In genomic region chr17:28745777-28746473, GRCh38 we compare ENCODE assay signal across 8 cellular contexts. TPM values are rescaled to one million over a fixed set of nuclear protein-coding genes. Genes with fewer than 3 reads are reported as not detected.
A peak's percentile ranks its signal among the peaks of the same experiment; 100 is the strongest.
DNase-seq lines count a peak whose midpoint lies in the region; TF ChIP-seq lines count a peak whose summit lies in the region.

No MANE protein-coding gene starts in this region.

- H3K4me3 Mint-ChIP-seq in activated CD4-positive, alpha-beta T cell treated with anti-CD3 and anti-CD28 coated beads, Interleukin-2, amount 10 ng/mL, durations not matched to agents 24 days and 14 days: peak overlapping the region; percentile 94
- H3K4me3 Mint-ChIP-seq in activated naive CD8-positive, alpha-beta T cell: peak overlapping the region; percentile 94

- WGBS in suprapubic skin: 37% methylated on average over 3 of the region's 5 CpGs

- H3K4me3 ChIP-seq in suprapubic skin: peak overlapping the region; percentile 68

- no peaks in the 10 kb centered on the region for H3K9me3 Mint-ChIP-seq in activated CD4-positive, alpha-beta T cell treated with anti-CD3 and anti-CD28 coated beads, Interleukin-2, amount 10 ng/mL, durations not matched to agents 24 days and 14 days
- no peaks in the 10 kb centered on the region for H3K9me3 Mint-ChIP-seq in activated naive CD8-positive, alpha-beta T cell (ENCODE audit: low read depth)

- no peaks in the 10 kb centered on the region for H3K27me3 ChIP-seq in suprapubic skin

- TF ChIP-seq EP300 in suprapubic skin (IDR thresholded peaks at IDR 0.05): no peak

- H3K9me3 ChIP-seq in suprapubic skin: no peaks in the 10 kb centered on the region

- no peak for TF ChIP-seq CTCF in suprapubic skin (IDR thresholded peaks at IDR 0.05)

- H3K27me3 Mint-ChIP-seq in activated CD4-positive, alpha-beta T cell treated with anti-CD3 and anti-CD28 coated beads, Interleukin-2, amount 10 ng/mL, durations not matched to agents 24 days and 14 days: no peaks in the 10 kb centered on the region
- H3K27me3 Mint-ChIP-seq in activated naive CD8-positive, alpha-beta T cell: no peaks in the 10 kb centered on the region

- intact Hi-C loops in activated CD4-positive, alpha-beta T cell treated with anti-CD3 and anti-CD28 coated beads, Interleukin-2, amount 10 ng/mL, durations not matched to agents 24 days and 14 days (cut with micrococcal nuclease): loop anchor here (1.0 kb wide), 1 partner anchor 18 kb away; the partner anchor contains the start of gene NEK8

- H3K27ac Mint-ChIP-seq in activated CD4-positive, alpha-beta T cell treated with anti-CD3 and anti-CD28 coated beads, Interleukin-2, amount 10 ng/mL, durations not matched to agents 24 days and 14 days: peak overlapping the region; percentile 86
- H3K27ac Mint-ChIP-seq in activated naive CD8-positive, alpha-beta T cell: peak overlapping the region; percentile 68

- H3K36me3 Mint-ChIP-seq in activated CD4-positive, alpha-beta T cell treated with anti-CD3 and anti-CD28 coated beads, Interleukin-2, amount 10 ng/mL, durations not matched to agents 24 days and 14 days (ENCODE audit: low read depth): peaks cover 54% of the 10 kb centered on the region
- H3K36me3 Mint-ChIP-seq in activated naive CD8-positive, alpha-beta T cell: peaks cover 2% of the 10 kb centered on the region

- no peak for TF ChIP-seq POLR2A in suprapubic skin (IDR thresholded peaks at IDR 0.05)

- DNase-seq in activated CD4-positive, alpha-beta T cell treated with anti-CD3 and anti-CD28 coated beads, Interleukin-2, amount 10 ng/mL, durations not matched to agents 24 days and 14 days: no peak
- DNase-seq in activated CD4-positive, alpha-beta T cell treated with anti-CD3 and anti-CD28 coated beads for 4 hours: no peak
- DNase-seq in kidney glomerular epithelial cell (lab: John Stamatoyannopoulos, UW): peak; percentile 70
- DNase-seq in suprapubic skin (ENCODE audit: low spot score in 2 of 2): no peak
- DNase-seq in NCI-H526 (lab: John Stamatoyannopoulos, UW): no peak
- DNase-seq in stimulated activated CD4-positive, alpha-beta T cell treated with anti-CD3 and anti-CD28 coated beads, Interleukin-12 subunit alpha, Interleukin-12 subunit beta, amount 100 ng/mL, for 4 hours: no peak
- DNase-seq in cerebellar nuclear complex (lab: John Stamatoyannopoulos, UW): no peak

- H3K4me1 Mint-ChIP-seq in activated CD4-positive, alpha-beta T cell treated with anti-CD3 and anti-CD28 coated beads, Interleukin-2, amount 10 ng/mL, durations not matched to agents 24 days and 14 days: peaks cover 36% of the 10 kb centered on the region
- peaks cover 17% of the 10 kb centered on the region for H3K4me1 Mint-ChIP-seq in activated naive CD8-positive, alpha-beta T cell (ENCODE audit: low read depth)

- peaks cover 86% of the 10 kb centered on the region for H3K4me1 ChIP-seq in suprapubic skin

- peak overlapping the region; percentile 95 for H3K27ac ChIP-seq in suprapubic skin

- H3K36me3 ChIP-seq in suprapubic skin: peaks cover 23% of the 10 kb centered on the region

RNA-seq across cellular contexts. Expression of gene TRAF4, which starts 2.1 kb away (rescaled TPM):
- total RNA-seq in activated CD4-positive, alpha-beta T cell treated with anti-CD3 and anti-CD28 coated beads, Interleukin-2, amount 10 ng/mL, durations not matched to agents 24 days and 14 days: 155 and 168 TPM in 2 replicates
- 10 to 100 TPM; 26.7 to 38.4 (median 35.3) TPM for total RNA-seq in suprapubic skin

RNA-seq across cellular contexts. Expression of gene NEK8, which starts 17.3 kb away (rescaled TPM):
- 5.5 and 6.1 TPM in 2 replicates for total RNA-seq in activated CD4-positive, alpha-beta T cell treated with anti-CD3 and anti-CD28 coated beads, Interleukin-2, amount 10 ng/mL, durations not matched to agents 24 days and 14 days
- 1 to 10 TPM; 1.9 to 8.1 (median 6.0) TPM for total RNA-seq in suprapubic skin

RNA-seq across cellular contexts. Expression of gene TLCD1, which starts 19.9 kb away (rescaled TPM):
- total RNA-seq in activated CD4-positive, alpha-beta T cell treated with anti-CD3 and anti-CD28 coated beads, Interleukin-2, amount 10 ng/mL, durations not matched to agents 24 days and 14 days: 12.5 and 16.8 TPM in 2 replicates
- total RNA-seq in suprapubic skin: 10 to 100 TPM in 3 of 4 donors, 1 to 10 TPM in 1; 6.9 to 25.0 (median 17.0) TPM

RNA-seq across cellular contexts. Expression of gene RPL23A, which starts 26.1 kb away (rescaled TPM):
- 1,588 and 1,610 TPM in 2 replicates for total RNA-seq in activated CD4-positive, alpha-beta T cell treated with anti-CD3 and anti-CD28 coated beads, Interleukin-2, amount 10 ng/mL, durations not matched to agents 24 days and 14 days
- total RNA-seq in suprapubic skin: 100 to 1,000 TPM; 528 to 947 (median 789) TPM

RNA-seq across cellular contexts. Expression of gene RAB34, which starts 28.3 kb away (rescaled TPM):
- total RNA-seq in activated CD4-positive, alpha-beta T cell treated with anti-CD3 and anti-CD28 coated beads, Interleukin-2, amount 10 ng/mL, durations not matched to agents 24 days and 14 days: 19.2 and 20.6 TPM in 2 replicates
- total RNA-seq in suprapubic skin: 10 to 100 TPM; 60.7 to 96.1 (median 77.6) TPM
